ENCODE assay signal across 23 cellular contexts in genomic region chr4:89727236-89727635, GRCh38.
A peak's percentile ranks its signal among the peaks of the same experiment; 100 is the strongest.
DNase-seq lines count a peak whose midpoint lies in the region; FAIRE-seq and TF ChIP-seq lines count a peak whose summit lies in the region.
"Had no signal": no experiment of that assay in that cellular context is flagged by ENCODE, and none has a peak within 500 bp of the region (broad histone marks: within the 10 kb centered on the region; RNA-seq: fewer than 3 reads in every experiment).

No MANE protein-coding gene starts in this region.

- no peak for TF ChIP-seq POLR2A in GM12892 (IDR thresholded peaks at IDR 0.05; ENCODE audit: low read depth, low read length)

- DNase-seq in mammary epithelial cell (peak; percentile 9), MCF 10A (ENCODE audit: unreplicated experiment) (no peak), bronchial epithelial cell (ENCODE audit: low read depth) (peak; percentile 75), keratinocyte (ENCODE audit: low read depth, low spot score) (no peak), GM12892 (ENCODE audit: insufficient read length) (no peak), NCI-H146 treated with DMSO at 0.1 percent for 48 hours (lab: John Stamatoyannopoulos, UW; ENCODE audit: unreplicated experiment) (no peak)
- DNase-seq: CD4-positive, CD25-positive, alpha-beta regulatory T cell; CD8-positive, alpha-beta memory T cell; DMS 273 treated with DMSO at 0.1 percent for 48 hours; DMS79; EL; GF-D8; GOT3; HFFc6 had no signal

- CTCF ChIA-PET in mammary epithelial cell (lab: Charles Lee; ENCODE audit: low non-redundant PET) = no interaction called here
- CTCF ChIA-PET in MCF 10A (lab: Yijun Ruan, JAX) = interaction anchor here (0.6 kb wide), 1 partner anchor 28 kb away, joined by 4 read pairs; no protein-coding TSS in a partner anchor

- H3K9me3 Mint-ChIP-seq in MCF 10A (ENCODE audit: unreplicated experiment) = no peaks in the 10 kb centered on the region
- H3K9me3 Mint-ChIP-seq: HFFc6 had no signal

- dilution Hi-C loops in mammary epithelial cell (cut with HindIII; ENCODE audit: low sequenced_read_pairs) (no loop called here), keratinocyte (cut with MboI; ENCODE audit: extremely low pct_ligation_motif_present, low sequenced_read_pairs) (no loop called here)

- no peak overlapping the region for H3K4me3 Mint-ChIP-seq in MCF 10A (ENCODE audit: unreplicated experiment)
- H3K4me3 Mint-ChIP-seq: B cell; CD4-positive, CD25-positive, alpha-beta regulatory T cell; CD8-positive, alpha-beta memory T cell; HFFc6 had no signal

- BruUV-seq in mammary epithelial cell (replicated peaks; lab: Mats Ljungman, UMichigan) (no TSS peak), MCF 10A (replicated peaks; lab: Mats Ljungman, UMichigan) (no TSS peak)

- H3K9me3 ChIP-seq in mammary epithelial cell (replicated peaks; ENCODE audit: insufficient read depth, low read length) = no peaks in the 10 kb centered on the region
- H3K9me3 ChIP-seq in keratinocyte (ENCODE audit: control insufficient read depth, low read depth, low read length) = no peaks in the 10 kb centered on the region
- H3K9me3 ChIP-seq: BLaER1, HAP-1 had no signal

- H3K27me3 ChIP-seq in mammary epithelial cell (ENCODE audit: insufficient read depth, low read length) (no peaks in the 10 kb centered on the region), bronchial epithelial cell (ENCODE audit: control insufficient read depth, insufficient read depth, low read length) (no peaks in the 10 kb centered on the region), keratinocyte (ENCODE audit: control insufficient read depth, extremely low read depth, insufficient read depth, low read length) (no peaks in the 10 kb centered on the region)
- H3K27me3 ChIP-seq: BLaER1 had no signal

- H3K36me3 ChIP-seq in mammary epithelial cell (ENCODE audit: insufficient read depth, low read length) = peaks cover 5% of the 10 kb centered on the region
- peaks cover 3% of the 10 kb centered on the region for H3K36me3 ChIP-seq in bronchial epithelial cell (ENCODE audit: control insufficient read depth, insufficient read depth, low read length)
- no peaks in the 10 kb centered on the region for H3K36me3 ChIP-seq in keratinocyte (ENCODE audit: control insufficient read depth in 2 of 2, extremely low read depth in 1 of 2, insufficient read depth in 2 of 2, low read length in 2 of 2)

- no peak overlapping the region for H3K4me3 ChIP-seq in mammary epithelial cell (replicated peaks in 1 of 3; ENCODE audit: insufficient read depth in 1 of 3, low read depth in 2 of 3, low read length in 3 of 3)
- H3K4me3 ChIP-seq in bronchial epithelial cell (ENCODE audit: low read depth, low read length) = no peak overlapping the region
- no peak overlapping the region for H3K4me3 ChIP-seq in keratinocyte (ENCODE audit: control insufficient read depth in 2 of 3, extremely low read depth in 1 of 3, insufficient read depth in 2 of 3, low read depth in 1 of 3, low read length in 3 of 3)
- H3K4me3 ChIP-seq: BLaER1, HAP-1 had no signal

- H3K9ac ChIP-seq in mammary epithelial cell (ENCODE audit: insufficient read depth, low read length) (no peak overlapping the region), keratinocyte (ENCODE audit: control insufficient read depth, extremely low read depth, insufficient read depth, low read length) (no peak overlapping the region)
- H3K9ac ChIP-seq: BLaER1 had no signal

- FAIRE-seq in bronchial epithelial cell (lab: Jason Lieb, UNC) (no peak), keratinocyte (lab: Jason Lieb, UNC) (peak; percentile 51), GM12892 (lab: Jason Lieb, UNC) (no peak)
- FAIRE-seq: A204.1, D721Med, GM12891, H54 had no signal

- H3K4me1 ChIP-seq in mammary epithelial cell (ENCODE audit: insufficient read depth, low read length) (no peaks in the 10 kb centered on the region), keratinocyte (ENCODE audit: control insufficient read depth, extremely low read depth, insufficient read depth, low read length) (peaks cover 8% of the 10 kb centered on the region)
- H3K4me1 ChIP-seq: BLaER1, HAP-1 had no signal

- in situ Hi-C loops in mammary epithelial cell (cut with MboI; ENCODE audit: low sequenced_read_pairs in 2 of 2) = no loop called here

- POLR2A ChIA-PET in MCF 10A (lab: Yijun Ruan, JAX) = interaction anchor here (0.6 to 0.8 kb wide), 2 partner anchors 14 to 45 kb away, joined by 3 read pairs; no protein-coding TSS in a partner anchor

- H3K4me1 Mint-ChIP-seq in MCF 10A (ENCODE audit: insufficient read depth, unreplicated experiment) = peaks cover 13% of the 10 kb centered on the region
- H3K4me1 Mint-ChIP-seq: B cell; CD4-positive, CD25-positive, alpha-beta regulatory T cell; CD8-positive, alpha-beta memory T cell had no signal

- H4K20me1 ChIP-seq in mammary epithelial cell (ENCODE audit: insufficient read depth, low read length) (no peaks in the 10 kb centered on the region), keratinocyte (ENCODE audit: control insufficient read depth, extremely low read depth, insufficient read depth, low read length) (no peaks in the 10 kb centered on the region)
- H4K20me1 ChIP-seq: BLaER1 had no signal

- H3K27ac Mint-ChIP-seq in MCF 10A (ENCODE audit: low read depth, unreplicated experiment) = no peak overlapping the region
- H3K27ac Mint-ChIP-seq: B cell; CD4-positive, CD25-positive, alpha-beta regulatory T cell; CD8-positive, alpha-beta memory T cell; HFFc6 had no signal

- no peaks in the 10 kb centered on the region for H3K9me1 ChIP-seq in keratinocyte (ENCODE audit: control insufficient read depth, extremely low read depth, insufficient read depth, low read length)

- H3K4me2 ChIP-seq in mammary epithelial cell (ENCODE audit: insufficient read depth, low read depth, low read length) (no peak overlapping the region), keratinocyte (ENCODE audit: control insufficient read depth, extremely low read depth, insufficient read depth, low read depth, low read length) (no peak overlapping the region)
- H3K4me2 ChIP-seq: BLaER1 had no signal

- H3K36me3 Mint-ChIP-seq in MCF 10A (ENCODE audit: insufficient read depth, unreplicated experiment) = peaks cover 48% of the 10 kb centered on the region
- H3K36me3 Mint-ChIP-seq: CD4-positive, CD25-positive, alpha-beta regulatory T cell; CD8-positive, alpha-beta memory T cell had no signal

- intact Hi-C loops in mammary epithelial cell (cut with micrococcal nuclease) = no loop called here
- intact Hi-C loops in MCF 10A (cut with micrococcal nuclease) = no loop called here

- H3K27ac ChIP-seq in mammary epithelial cell (ENCODE audit: insufficient read depth, low read depth, low read length) (no peak overlapping the region), keratinocyte (ENCODE audit: control insufficient read depth, insufficient read depth, low read length) (no peak overlapping the region)
- H3K27ac ChIP-seq: 22Rv1, BLaER1, C4-2B had no signal

- TF ChIP-seq CTCF in mammary epithelial cell (conservative IDR thresholded peaks at IDR 0.05 in 1 of 2, IDR thresholded peaks at IDR 0.05 in 1 of 2; ENCODE audit: extremely low read depth in 1 of 2, insufficient read depth in 1 of 2, low read depth in 1 of 2, low read length in 2 of 2) = no peak
- no peak for TF ChIP-seq CTCF in MCF 10A (IDR thresholded peaks at IDR 0.05; ENCODE audit: unreplicated experiment)
- TF ChIP-seq CTCF in bronchial epithelial cell (IDR thresholded peaks at IDR 0.05; ENCODE audit: insufficient read depth, low read length, severe bottlenecking) = no peak
- TF ChIP-seq CTCF in keratinocyte (optimal IDR thresholded peaks at IDR 0.05 in 1 of 3, IDR thresholded peaks at IDR 0.05 in 1 of 3, conservative IDR thresholded peaks at IDR 0.05 in 1 of 3; ENCODE audit: extremely low read depth in 1 of 3, insufficient read depth in 2 of 3, low read length in 3 of 3) = no peak

- H3K79me2 ChIP-seq in mammary epithelial cell (ENCODE audit: insufficient read depth, low read length) = no peaks in the 10 kb centered on the region
- H3K79me2 ChIP-seq in keratinocyte (ENCODE audit: control insufficient read depth, insufficient read depth, low read length) = no peaks in the 10 kb centered on the region

- no peaks in the 10 kb centered on the region for H3K27me3 Mint-ChIP-seq in MCF 10A (ENCODE audit: insufficient read depth, unreplicated experiment)
- H3K27me3 Mint-ChIP-seq: B cell had no signal

- H2AFZ ChIP-seq in mammary epithelial cell (ENCODE audit: low read depth, low read length) = no peak overlapping the region
- H2AFZ ChIP-seq in keratinocyte (ENCODE audit: control insufficient read depth, low read length) = no peak overlapping the region

Comparison
In these comparisons a context has a peak if more than half of its experiments do, and no peak if none do; other contexts are left out.
1. DNase-seq: peak in mammary epithelial cell (single experiment) and bronchial epithelial cell (single experiment); none in MCF 10A (single experiment), keratinocyte (single experiment), GM12892 (single experiment) and NCI-H146 treated with DMSO at 0.1 percent for 48 hours (single experiment).